In the genomic region with DNA sequence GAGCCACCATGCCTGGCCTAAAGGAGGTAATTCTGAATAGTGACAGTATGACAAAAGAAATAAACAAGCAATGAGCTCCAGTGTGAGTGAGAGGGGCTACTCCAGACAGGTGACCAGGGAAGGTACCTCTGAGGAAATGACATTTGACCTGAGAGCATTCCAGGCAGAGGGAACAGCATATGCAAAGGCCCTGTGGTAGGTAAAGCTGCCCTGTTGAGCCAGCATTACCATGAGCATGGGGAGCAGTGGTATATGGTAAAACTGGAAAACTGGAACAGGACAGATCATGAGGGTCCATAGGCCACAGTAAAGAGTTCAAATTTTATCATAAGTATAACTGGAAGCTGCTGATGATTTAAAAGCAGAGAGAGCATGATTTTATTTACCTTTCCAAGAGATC, we compare ENCODE assay signal across 10 cellular contexts. TPM values are rescaled to one million over a fixed set of nuclear protein-coding genes. Genes with fewer than 3 reads are reported as not detected.
"Had no signal": no experiment of that assay in that cellular context is flagged by ENCODE, and none has a peak within 500 bp of the region (broad histone marks: within the 10 kb centered on the region; RNA-seq: fewer than 3 reads in every experiment).

No MANE protein-coding gene starts in this region.

- H3K4me3 ChIP-seq: GM23338 had no signal

- DNase-seq: H9, HCEC 1CT, HFFc6 had no signal

- H3K27ac Mint-ChIP-seq: GM23338, H9, HFFc6, IgD-negative memory B cell had no signal

- H3K4me1 Mint-ChIP-seq: IgD-negative memory B cell had no signal

- H3K4me2 ChIP-seq: GM23338 had no signal

- H3K27ac ChIP-seq: HL-60 had no signal

- FAIRE-seq: H1, H54, HepG2 had no signal

- ATAC-seq: GM23338, HepG2 had no signal

- H3K4me3 Mint-ChIP-seq: GM23338, H9, HFFc6 had no signal

RNA-seq across cellular contexts. Expression of a gene that starts 28.4 kb away (rescaled TPM):
- total RNA-seq: H9, HepG2, HFFc6, HT1080 had no signal
- polyA plus RNA-seq: HepG2, IgD-negative memory B cell had no signal
